9 cellular contexts compared by ENCODE assay signal in the genomic region with DNA sequence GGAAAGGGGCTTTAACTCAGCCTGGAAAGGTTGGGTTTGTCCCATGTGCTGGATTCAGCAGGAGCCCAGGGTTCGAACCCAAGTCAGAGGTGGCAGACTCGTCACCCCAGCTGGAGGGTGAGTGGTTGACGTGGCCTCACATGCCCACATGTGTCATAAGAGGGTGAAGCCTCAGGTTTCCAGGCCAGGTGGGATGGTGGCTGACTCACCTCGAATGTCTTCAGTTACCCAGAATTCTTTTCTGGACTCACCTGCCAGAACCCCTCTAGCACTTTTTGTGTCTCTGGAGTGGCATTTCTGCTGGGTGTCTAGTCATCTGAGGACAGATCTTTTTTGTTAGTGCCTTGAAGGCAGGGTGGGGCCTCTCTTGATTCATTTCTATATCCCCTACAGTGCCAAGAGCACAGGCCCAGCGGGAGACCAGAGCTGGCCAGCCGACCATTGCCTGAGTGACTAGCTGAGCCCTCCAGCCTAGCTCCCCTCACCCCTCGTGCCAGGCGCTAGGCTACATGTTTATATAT. TPM values are rescaled to one million over a fixed set of nuclear protein-coding genes. Genes with fewer than 3 reads are reported as not detected.
DNase-seq lines count a peak whose midpoint lies in the region; ATAC-seq and TF ChIP-seq lines count a peak whose summit lies in the region.
"Had no signal": no experiment of that assay in that cellular context is flagged by ENCODE, and none has a peak within 500 bp of the region (broad histone marks: within the 10 kb centered on the region; RNA-seq: fewer than 3 reads in every experiment).

No MANE protein-coding gene starts in this region.

- H3K9me3 ChIP-seq in left ventricle myocardium inferior (replicated peaks) (no peaks in the 10 kb centered on the region), spleen (no peaks in the 10 kb centered on the region)
- H3K9me3 ChIP-seq: SK-N-SH had no signal

- H3K27me3 Mint-ChIP-seq in activated CD4-positive, alpha-beta memory T cell treated with anti-CD3 and anti-CD28 coated beads for 36 hours, result no peaks in the 10 kb centered on the region

- H3K4me3 ChIP-seq in left ventricle myocardium inferior, result no peak overlapping the region
- H3K4me3 ChIP-seq in spleen, result no peak overlapping the region

- peaks cover 52% of the 10 kb centered on the region for H3K4me1 Mint-ChIP-seq in activated CD4-positive, alpha-beta memory T cell treated with anti-CD3 and anti-CD28 coated beads for 36 hours (ENCODE audit: low read depth)

- H3K27me3 ChIP-seq in left ventricle myocardium inferior (ENCODE audit: low read depth) (no peaks in the 10 kb centered on the region), spleen (replicated peaks in 1 of 7) (no peaks in the 10 kb centered on the region)

- WGBS in spleen, 5 donors, result 72 to 93% (median 78%) methylated on average over 8 of the region's 8 CpGs

- H3K36me3 Mint-ChIP-seq in activated CD4-positive, alpha-beta memory T cell treated with anti-CD3 and anti-CD28 coated beads for 36 hours, result peaks cover 44% of the 10 kb centered on the region

- no peak for ATAC-seq in GM21526 (IDR thresholded peaks at IDR 0.05; ENCODE audit: low FRiP score, unreplicated experiment)
- ATAC-seq in GM19397 (IDR thresholded peaks at IDR 0.05; ENCODE audit: unreplicated experiment), result no peak

- CTCF ChIA-PET in activated CD4-positive, alpha-beta memory T cell treated with anti-CD3 and anti-CD28 coated beads for 36 hours (lab: Charles Lee), result interaction anchor here (1.6 kb wide), 2 partner anchors 98 to 107 kb away, joined by 3 to 4 read pairs; no protein-coding TSS in a partner anchor

- H3K36me3 ChIP-seq in left ventricle myocardium inferior (peaks cover 22% of the 10 kb centered on the region), spleen (peaks cover 0 to 86% (median 30%) of the 10 kb centered on the region in 6 donors)

- H3K4me3 Mint-ChIP-seq in activated CD4-positive, alpha-beta memory T cell treated with anti-CD3 and anti-CD28 coated beads for 36 hours, result no peak overlapping the region

- peak overlapping the region; percentile 80 for H3K27ac Mint-ChIP-seq in activated CD4-positive, alpha-beta memory T cell treated with anti-CD3 and anti-CD28 coated beads for 36 hours

- no peaks in the 10 kb centered on the region for H3K9me3 Mint-ChIP-seq in activated CD4-positive, alpha-beta memory T cell treated with anti-CD3 and anti-CD28 coated beads for 36 hours

- intact Hi-C loops in activated CD4-positive, alpha-beta memory T cell treated with anti-CD3 and anti-CD28 coated beads for 36 hours (cut with micrococcal nuclease), result loop anchor here (5.0 to 10.0 kb wide), 2 partner anchors 36 to 468 kb away; a partner anchor contains a TSS
- intact Hi-C loops in left ventricle myocardium inferior (cut with micrococcal nuclease) (no loop called here), spleen (cut with DNase I; ENCODE audit: low total_unique reads) (no loop called here)

- DNase-seq in NCI-H2196 (lab: John Stamatoyannopoulos, UW; ENCODE audit: unreplicated experiment) (peak; percentile 10), NCI-H2196 treated with DMSO at 0.1 percent for 48 hours (lab: John Stamatoyannopoulos, UW; ENCODE audit: unreplicated experiment) (no peak), left ventricle myocardium inferior (no peak), spleen (no peak)
- peak; percentile 79 for DNase-seq in activated CD4-positive, alpha-beta memory T cell treated with anti-CD3 and anti-CD28 coated beads for 36 hours
- peak; percentile 25 to 39 for DNase-seq in stimulated activated CD8-positive, alpha-beta memory T cell treated with anti-CD3 and anti-CD28 coated beads, Interleukin-15, amount 100 ng/mL, for 4 hours (ENCODE audit: low read depth in 2 of 2)
- DNase-seq: SK-N-SH had no signal

- no peak for TF ChIP-seq POLR2A in spleen (IDR thresholded peaks at IDR 0.05)

- TF ChIP-seq CTCF in left ventricle myocardium inferior (IDR thresholded peaks at IDR 0.05; ENCODE audit: borderline replicate concordance) (no peak), spleen (IDR thresholded peaks at IDR 0.05 in 8 of 11, conservative IDR thresholded peaks at IDR 0.05 in 3 of 11) (no peak)

- POLR2A ChIA-PET in activated CD4-positive, alpha-beta memory T cell treated with anti-CD3 and anti-CD28 coated beads for 36 hours (lab: Charles Lee), result interaction anchor here (4.0 kb wide), 1 partner anchor 25 kb away, joined by 25 read pairs; no protein-coding TSS in a partner anchor

- peak overlapping the region; percentile 86 for H3K27ac ChIP-seq in left ventricle myocardium inferior (replicated peaks)
- peak overlapping the region in 4 of 8 donors; percentile 16 to 75 (median 67) for H3K27ac ChIP-seq in spleen

- H3K4me1 ChIP-seq in left ventricle myocardium inferior (peaks cover 87% of the 10 kb centered on the region), spleen (peaks cover 0 to 44% (median 21%) of the 10 kb centered on the region in 6 donors)

RNA-seq across cellular contexts. Expression of a gene that starts 28.1 kb away (rescaled TPM):
- total RNA-seq in activated CD4-positive, alpha-beta memory T cell treated with anti-CD3 and anti-CD28 coated beads for 36 hours, result 10 to 100 TPM; 30.2 to 30.5 TPM
- 10.5 TPM for total RNA-seq in left ventricle myocardium inferior
- 10 to 100 TPM; 40.3 to 74.5 (median 55.5) TPM for total RNA-seq in spleen
- 1 to 10 TPM; 2.8 to 6.1 (median 3.9) TPM for polyA plus RNA-seq in spleen

Comparison
In these comparisons a context has a peak if more than half of its experiments do, and no peak if none do; other contexts are left out.
1. DNase-seq: peak in NCI-H2196 (single experiment), activated CD4-positive, alpha-beta memory T cell treated with anti-CD3 and anti-CD28 coated beads for 36 hours (single experiment) and stimulated activated CD8-positive, alpha-beta memory T cell treated with anti-CD3 and anti-CD28 coated beads, Interleukin-15, amount 100 ng/mL, for 4 hours (2 of 2); none in NCI-H2196 treated with DMSO at 0.1 percent for 48 hours (single experiment), left ventricle myocardium inferior (single experiment) and spleen (single experiment).